ENCODE assay signal across 17 cellular contexts in genomic region chr2:167144179-167144898, GRCh38.
DNase-seq lines count a peak whose midpoint lies in the region; ATAC-seq, FAIRE-seq and TF ChIP-seq lines count a peak whose summit lies in the region.
"Had no signal": no experiment of that assay in that cellular context is flagged by ENCODE, and none has a peak within 500 bp of the region (broad histone marks: within the 10 kb centered on the region; RNA-seq: fewer than 3 reads in every experiment).

No MANE protein-coding gene starts in this region.

- FAIRE-seq in HTR-8/SVneo (lab: Jason Lieb, UNC) (no peak), astrocyte (lab: Jason Lieb, UNC) (no peak)
- FAIRE-seq: GM12878 had no signal

- no peaks in the 10 kb centered on the region for H3K79me2 ChIP-seq in astrocyte (ENCODE audit: insufficient read depth, low read length)

- H2AFZ ChIP-seq in astrocyte (ENCODE audit: low read depth, low read length) = no peak overlapping the region

- peaks cover 22% of the 10 kb centered on the region for H3K4me1 Mint-ChIP-seq in astrocyte (ENCODE audit: low read depth, unreplicated experiment)
- H3K4me1 Mint-ChIP-seq in stimulated activated effector memory CD8-positive, alpha-beta T cell treated with anti-CD3 and anti-CD28 coated beads, Interleukin-12 subunit alpha, Interleukin-12 subunit beta, amount 100 ng/mL, for 72 hours = no peaks in the 10 kb centered on the region
- no peaks in the 10 kb centered on the region for H3K4me1 Mint-ChIP-seq in activated naive CD8-positive, alpha-beta T cell treated with anti-CD3 and anti-CD28 coated beads for 36 hours
- H3K4me1 Mint-ChIP-seq: endodermal cell, T-cell had no signal

- H4K20me1 ChIP-seq in astrocyte (ENCODE audit: insufficient read depth, low read length) = no peaks in the 10 kb centered on the region

- H3K9me3 ChIP-seq in astrocyte (ENCODE audit: insufficient read depth, low read depth, low read length) = no peaks in the 10 kb centered on the region
- H3K9me3 ChIP-seq: suprapubic skin had no signal

- H3K9ac ChIP-seq in astrocyte (ENCODE audit: low read length) = no peak overlapping the region

- TF ChIP-seq CTCF in astrocyte (IDR thresholded peaks at IDR 0.05; ENCODE audit: insufficient read depth, low read depth, low read length) (no peak), fibroblast of the aortic adventitia (IDR thresholded peaks at IDR 0.05; ENCODE audit: insufficient read depth, low read length) (no peak)

- H3K36me3 Mint-ChIP-seq in astrocyte (ENCODE audit: low read depth, unreplicated experiment) = no peaks in the 10 kb centered on the region
- no peaks in the 10 kb centered on the region for H3K36me3 Mint-ChIP-seq in stimulated activated effector memory CD8-positive, alpha-beta T cell treated with anti-CD3 and anti-CD28 coated beads, Interleukin-12 subunit alpha, Interleukin-12 subunit beta, amount 100 ng/mL, for 72 hours
- no peaks in the 10 kb centered on the region for H3K36me3 Mint-ChIP-seq in activated naive CD8-positive, alpha-beta T cell treated with anti-CD3 and anti-CD28 coated beads for 36 hours
- H3K36me3 Mint-ChIP-seq: T-cell had no signal

- peak overlapping the region; percentile 3 for H3K27ac Mint-ChIP-seq in astrocyte (ENCODE audit: unreplicated experiment)
- H3K27ac Mint-ChIP-seq in stimulated activated effector memory CD8-positive, alpha-beta T cell treated with anti-CD3 and anti-CD28 coated beads, Interleukin-12 subunit alpha, Interleukin-12 subunit beta, amount 100 ng/mL, for 72 hours = no peak overlapping the region
- H3K27ac Mint-ChIP-seq in activated naive CD8-positive, alpha-beta T cell treated with anti-CD3 and anti-CD28 coated beads for 36 hours = no peak overlapping the region
- H3K27ac Mint-ChIP-seq: endodermal cell, T-cell had no signal

- H3K36me3 ChIP-seq in astrocyte (ENCODE audit: insufficient read depth, low read length) = no peaks in the 10 kb centered on the region
- H3K36me3 ChIP-seq: suprapubic skin had no signal

- H3K4me1 ChIP-seq in astrocyte (ENCODE audit: insufficient read depth, low read length) = peaks cover 10% of the 10 kb centered on the region
- H3K4me1 ChIP-seq: suprapubic skin had no signal

- intact Hi-C loops in left cardiac atrium (cut with DNase I) = no loop called here

- DNase-seq in HTR-8/SVneo (ENCODE audit: insufficient read length, low spot score) (peak; percentile 18), astrocyte (ENCODE audit: low read depth) (peak; percentile 59), fibroblast of the aortic adventitia (ENCODE audit: low read depth) (peak; percentile 83), SKM-1 (lab: John Stamatoyannopoulos, UW; ENCODE audit: unreplicated experiment) (no peak), left cardiac atrium (no peak)
- no peak for DNase-seq in stimulated activated effector memory CD8-positive, alpha-beta T cell treated with anti-CD3 and anti-CD28 coated beads, Interleukin-12 subunit alpha, Interleukin-12 subunit beta, amount 100 ng/mL, for 72 hours (ENCODE audit: low spot score in 2 of 2)
- no peak for DNase-seq in activated naive CD8-positive, alpha-beta T cell treated with anti-CD3 and anti-CD28 coated beads for 36 hours
- DNase-seq: activated naive CD4-positive, alpha-beta T cell treated with anti-CD3 and anti-CD28 coated beads, Interleukin-2, amount 50 U/mL, for 16 hours; DMS53; endodermal cell; NCI-H187; NCI-H82; SHP77; T-cell had no signal

- no peak overlapping the region for H3K4me3 ChIP-seq in astrocyte (ENCODE audit: insufficient read depth, low read depth, low read length)
- no peak overlapping the region for H3K4me3 ChIP-seq in fibroblast of the aortic adventitia (ENCODE audit: low read depth, low read length)
- H3K4me3 ChIP-seq: GM12878, suprapubic skin had no signal

- no peak overlapping the region for H3K27ac ChIP-seq in astrocyte (ENCODE audit: low read depth, low read length)
- H3K27ac ChIP-seq: suprapubic skin had no signal

- no peaks in the 10 kb centered on the region for H3K27me3 ChIP-seq in astrocyte (ENCODE audit: insufficient read depth, low read length)
- H3K27me3 ChIP-seq: suprapubic skin had no signal

- ATAC-seq in stimulated activated effector memory CD8-positive, alpha-beta T cell treated with anti-CD3 and anti-CD28 coated beads, Interleukin-12 subunit alpha, Interleukin-12 subunit beta, amount 100 ng/mL, for 72 hours = no peak
- no peak for ATAC-seq in left cardiac atrium
- ATAC-seq: GM12878, sciatic nerve, T-cell had no signal

- no peak overlapping the region for H3K4me3 Mint-ChIP-seq in astrocyte (ENCODE audit: unreplicated experiment)
- H3K4me3 Mint-ChIP-seq in stimulated activated effector memory CD8-positive, alpha-beta T cell treated with anti-CD3 and anti-CD28 coated beads, Interleukin-12 subunit alpha, Interleukin-12 subunit beta, amount 100 ng/mL, for 72 hours = no peak overlapping the region
- no peak overlapping the region for H3K4me3 Mint-ChIP-seq in activated naive CD8-positive, alpha-beta T cell treated with anti-CD3 and anti-CD28 coated beads for 36 hours
- H3K4me3 Mint-ChIP-seq: endodermal cell, T-cell had no signal

- H3K27me3 Mint-ChIP-seq in astrocyte (ENCODE audit: low read depth, unreplicated experiment) = no peaks in the 10 kb centered on the region
- H3K27me3 Mint-ChIP-seq in activated naive CD8-positive, alpha-beta T cell treated with anti-CD3 and anti-CD28 coated beads for 36 hours = no peaks in the 10 kb centered on the region
- H3K27me3 Mint-ChIP-seq: T-cell had no signal

- H3K9me3 Mint-ChIP-seq in astrocyte (ENCODE audit: unreplicated experiment) = no peaks in the 10 kb centered on the region
- H3K9me3 Mint-ChIP-seq in stimulated activated effector memory CD8-positive, alpha-beta T cell treated with anti-CD3 and anti-CD28 coated beads, Interleukin-12 subunit alpha, Interleukin-12 subunit beta, amount 100 ng/mL, for 72 hours = peaks cover 9% of the 10 kb centered on the region
- H3K9me3 Mint-ChIP-seq in activated naive CD8-positive, alpha-beta T cell treated with anti-CD3 and anti-CD28 coated beads for 36 hours = no peaks in the 10 kb centered on the region
- H3K9me3 Mint-ChIP-seq: endodermal cell, T-cell had no signal

- no peak overlapping the region for H3K4me2 ChIP-seq in astrocyte (ENCODE audit: low read length)

Comparison
In these comparisons a context has a peak if more than half of its experiments do, and no peak if none do; other contexts are left out.
1. DNase-seq: peak in HTR-8/SVneo (single experiment), astrocyte (single experiment) and fibroblast of the aortic adventitia (single experiment); none in stimulated activated effector memory CD8-positive, alpha-beta T cell treated with anti-CD3 and anti-CD28 coated beads, Interleukin-12 subunit alpha, Interleukin-12 subunit beta, amount 100 ng/mL, for 72 hours (0 of 2), SKM-1 (single experiment), activated naive CD8-positive, alpha-beta T cell treated with anti-CD3 and anti-CD28 coated beads for 36 hours (single experiment) and left cardiac atrium (single experiment).